25 cellular contexts compared by ENCODE assay signal in genomic region chr3:112930771-112931170, GRCh38. TPM values are rescaled to one million over a fixed set of nuclear protein-coding genes. Genes with fewer than 3 reads are reported as not detected.
"Had no signal": no experiment of that assay in that cellular context is flagged by ENCODE, and none has a peak within 500 bp of the region (broad histone marks: within the 10 kb centered on the region; RNA-seq: fewer than 3 reads in every experiment).

No MANE protein-coding gene starts in this region.

- ATAC-seq: esophagus mucosa; naive thymus-derived CD4-positive, alpha-beta T cell; psoas muscle; right lobe of liver; stimulated activated naive B cell treated with anti-CD40 and anti-IgM and Interleukin-4, amounts not matched to agents 10 μg/mL and 1 μg/mL and 100 μg/mL, for 72 hours; stimulated activated naive CD8-positive, alpha-beta T cell treated with anti-CD3 and anti-CD28 coated beads, Interleukin-15, amount 100 ng/mL, for 72 hours; upper lobe of right lung had no signal

- H3K79me2 ChIP-seq: hepatocyte, parathyroid adenoma had no signal

- H3K4me3 ChIP-seq: coronary artery, hepatocyte, psoas muscle, right lobe of liver, spleen, testis, tibial nerve, upper lobe of right lung, vagina had no signal

- H3K27me3 ChIP-seq: hepatocyte, right lobe of liver, spleen, testis, tibial nerve, upper lobe of right lung, vagina had no signal

- H2AFZ ChIP-seq: hepatocyte, parathyroid adenoma had no signal

- H3K9ac ChIP-seq: parathyroid adenoma had no signal

- H3K4me3 Mint-ChIP-seq: endodermal cell; nephron progenitor cell; stimulated activated naive B cell treated with anti-CD40 and anti-IgM and Interleukin-4, amounts not matched to agents 10 μg/mL and 1 μg/mL and 100 μg/mL, for 72 hours; stimulated activated naive CD8-positive, alpha-beta T cell treated with anti-CD3 and anti-CD28 coated beads, Interleukin-15, amount 100 ng/mL, for 72 hours had no signal

- DNase-seq: effector CD4-positive, alpha-beta T cell; endodermal cell; head of caudate nucleus; kidney glomerular epithelial cell; naive thymus-derived CD4-positive, alpha-beta T cell; nephron progenitor cell; psoas muscle; retina; right lobe of liver; spleen; stimulated activated CD4-positive, alpha-beta T cell treated with anti-CD3 and anti-CD28 coated beads, Interleukin-2, amount 100 ng/mL, for 24 hours; stimulated activated CD4-positive, alpha-beta T cell treated with anti-CD3 and anti-CD28 coated beads, Interleukin-4, amount 100 ng/mL, for 4 hours; stimulated activated naive B cell treated with anti-CD40 and anti-IgM and Interleukin-4, amounts not matched to agents 10 μg/mL and 1 μg/mL and 100 μg/mL, for 72 hours; stimulated activated naive CD8-positive, alpha-beta T cell treated with anti-CD3 and anti-CD28 coated beads, Interleukin-15, amount 100 ng/mL, for 72 hours; testis; upper lobe of right lung had no signal

- H3K4me1 Mint-ChIP-seq: endodermal cell, nephron progenitor cell had no signal

- H3K9me3 Mint-ChIP-seq: endodermal cell had no signal

- H3K4me2 ChIP-seq: hepatocyte had no signal

- H3K27me3 Mint-ChIP-seq: naive thymus-derived CD4-positive, alpha-beta T cell; stimulated activated naive B cell treated with anti-CD40 and anti-IgM and Interleukin-4, amounts not matched to agents 10 μg/mL and 1 μg/mL and 100 μg/mL, for 72 hours; stimulated activated naive CD8-positive, alpha-beta T cell treated with anti-CD3 and anti-CD28 coated beads, Interleukin-15, amount 100 ng/mL, for 72 hours had no signal

- H3K27ac ChIP-seq: coronary artery, hepatocyte, parathyroid adenoma, psoas muscle, right lobe of liver, spleen, testis, tibial nerve, upper lobe of right lung, vagina had no signal

- H3K9me3 ChIP-seq: psoas muscle, right lobe of liver, testis, upper lobe of right lung, vagina had no signal

- H3K4me1 ChIP-seq: parathyroid adenoma, psoas muscle, right lobe of liver, testis, tibial nerve, upper lobe of right lung, vagina had no signal

- H3K27ac Mint-ChIP-seq: endodermal cell; nephron progenitor cell; stimulated activated naive CD8-positive, alpha-beta T cell treated with anti-CD3 and anti-CD28 coated beads, Interleukin-15, amount 100 ng/mL, for 72 hours had no signal

- H3K36me3 ChIP-seq: right lobe of liver, tibial nerve, upper lobe of right lung, vagina had no signal

RNA-seq across cellular contexts. Expression of gene CD200R1, which starts 44.1 kb away (rescaled TPM):
- total RNA-seq: dermis microvascular lymphatic vessel endothelial cell, endothelial cell of umbilical vein, lung microvascular endothelial cell had no signal
- polyA plus RNA-seq: endothelial cell of umbilical vein had no signal
